18 cellular contexts compared by ENCODE assay signal in the genomic region with DNA sequence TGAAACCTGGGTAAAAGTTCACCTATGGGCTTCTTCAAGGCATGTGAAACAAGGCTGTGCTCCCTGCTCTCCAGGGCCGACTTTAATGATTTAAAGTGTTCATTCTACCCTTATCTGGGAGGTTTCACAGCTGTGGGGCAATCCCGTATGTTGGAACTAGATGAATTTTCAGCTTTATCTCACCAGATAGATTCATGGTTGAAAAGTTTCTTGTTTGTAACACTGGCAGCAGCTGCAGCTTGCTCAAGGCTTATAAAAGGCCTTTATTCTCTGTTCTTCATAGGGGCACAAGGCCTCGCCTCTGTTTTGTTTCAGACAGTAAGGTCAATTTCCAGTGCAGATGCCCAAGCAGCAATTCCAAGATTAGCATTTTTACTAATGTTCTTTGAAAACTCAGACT.
DNase-seq lines count a peak whose midpoint lies in the region; ATAC-seq and TF ChIP-seq lines count a peak whose summit lies in the region.
"Had no signal": no experiment of that assay in that cellular context is flagged by ENCODE, and none has a peak within 500 bp of the region (broad histone marks: within the 10 kb centered on the region; RNA-seq: fewer than 3 reads in every experiment).

No MANE protein-coding gene starts in this region.

- peak in 32 of 58 donors; percentile 5 to 85 (median 38) for DNase-seq in anterior cingulate cortex (lab: John Stamatoyannopoulos, UW)
- DNase-seq in foreskin melanocyte = peak; percentile 82
- no peak for DNase-seq in mesothelial cell of epicardium (ENCODE audit: low spot score in 2 of 2, unreplicated experiment in 2 of 2)
- no peak for DNase-seq in NCI-H345 treated with DMSO at 0.1 percent for 48 hours (lab: John Stamatoyannopoulos, UW; ENCODE audit: unreplicated experiment)
- no peak for DNase-seq in HuH-7.5 (ENCODE audit: low spot score)
- DNase-seq: activated CD8-positive, alpha-beta memory T cell treated with anti-CD3 and anti-CD28 coated beads, Interleukin-2, amount 10 ng/mL, durations not matched to agents 7 days and 5 days; activated naive CD4-positive, alpha-beta T cell; central memory CD4-positive, alpha-beta T cell; DMS53; left colon; naive B cell; NCI-H1436; NCI-H226; T-helper 17 cell had no signal

- peaks cover 24% of the 10 kb centered on the region for H3K36me3 Mint-ChIP-seq in mesothelial cell of epicardium

- no peak overlapping the region for H3K4me3 Mint-ChIP-seq in mesothelial cell of epicardium
- H3K4me3 Mint-ChIP-seq: activated CD8-positive, alpha-beta memory T cell treated with anti-CD3 and anti-CD28 coated beads, Interleukin-2, amount 10 ng/mL, durations not matched to agents 7 days and 5 days; naive B cell; T-helper 17 cell had no signal

- peak overlapping the region; percentile 84 for H3K27ac ChIP-seq in temporal lobe (ENCODE audit: low read depth, low read length)
- H3K27ac ChIP-seq: BLaER1 had no signal

- peak overlapping the region; percentile 95 for H3K27ac Mint-ChIP-seq in mesothelial cell of epicardium
- H3K27ac Mint-ChIP-seq: activated CD8-positive, alpha-beta memory T cell treated with anti-CD3 and anti-CD28 coated beads, Interleukin-2, amount 10 ng/mL, durations not matched to agents 7 days and 5 days; naive B cell; T-helper 17 cell had no signal

- no peak for TF ChIP-seq CTCF in mesothelial cell of epicardium (IDR thresholded peaks at IDR 0.05; ENCODE audit: unreplicated experiment)

- no peaks in the 10 kb centered on the region for H3K27me3 Mint-ChIP-seq in mesothelial cell of epicardium (ENCODE audit: low read depth)
- H3K27me3 Mint-ChIP-seq: activated CD8-positive, alpha-beta memory T cell treated with anti-CD3 and anti-CD28 coated beads, Interleukin-2, amount 10 ng/mL, durations not matched to agents 7 days and 5 days; naive B cell; T-helper 17 cell had no signal

- H3K9me3 Mint-ChIP-seq in mesothelial cell of epicardium = peaks cover 8% of the 10 kb centered on the region

- no peak for ATAC-seq in GM21515 (IDR thresholded peaks at IDR 0.05; ENCODE audit: unreplicated experiment)
- ATAC-seq: activated CD4-positive, CD25-positive, alpha-beta regulatory T cell treated with anti-CD3 and anti-CD28 coated beads, Interleukin-2, amount 50 U/mL, for 24 hours; activated CD8-positive, alpha-beta memory T cell treated with anti-CD3 and anti-CD28 coated beads, Interleukin-2, amount 10 ng/mL, durations not matched to agents 7 days and 5 days; left colon; T-helper 17 cell had no signal

- H3K4me1 Mint-ChIP-seq in mesothelial cell of epicardium = peaks cover 17% of the 10 kb centered on the region
- H3K4me1 Mint-ChIP-seq: activated CD8-positive, alpha-beta memory T cell treated with anti-CD3 and anti-CD28 coated beads, Interleukin-2, amount 10 ng/mL, durations not matched to agents 7 days and 5 days; naive B cell had no signal

Comparison
In these comparisons a context has a peak if more than half of its experiments do, and no peak if none do; other contexts are left out.
1. DNase-seq: peak in anterior cingulate cortex (32 of 58) and foreskin melanocyte (single experiment); none in mesothelial cell of epicardium (0 of 2), NCI-H345 treated with DMSO at 0.1 percent for 48 hours (single experiment) and HuH-7.5 (single experiment).